Comparison of ENCODE assay signal across 9 cellular contexts in genomic region chr12:127293507-127294310, GRCh38.
DNase-seq lines count a peak whose midpoint lies in the region; ATAC-seq, FAIRE-seq and TF ChIP-seq lines count a peak whose summit lies in the region.
"Had no signal": no experiment of that assay in that cellular context is flagged by ENCODE, and none has a peak within 500 bp of the region (broad histone marks: within the 10 kb centered on the region; RNA-seq: fewer than 3 reads in every experiment).

No MANE protein-coding gene starts in this region.

- no peak overlapping the region for H3K27ac ChIP-seq in A549
- no peak overlapping the region for H3K27ac ChIP-seq in mesendoderm (ENCODE audit: low read depth, low read length)
- H3K27ac ChIP-seq in testis, result no peak overlapping the region

- DNase-seq in A549 (ENCODE audit: low read depth in 1 of 2, low spot score in 1 of 2) (peak; percentile 8 to 57), MV-4-11 (lab: John Stamatoyannopoulos, UW) (peak; percentile 59), mesendoderm (peak; percentile 67), testis (peak; percentile 61)
- DNase-seq in activated CD4-positive, alpha-beta T cell treated with anti-CD3 and anti-CD28 coated beads for 36 hours, result peak; percentile 70
- peak; percentile 32 to 49 (median 34) for DNase-seq in effector memory CD8-positive, alpha-beta T cell
- no peak for DNase-seq in activated CD4-positive, CD25-positive, alpha-beta regulatory T cell (lab: John Stamatoyannopoulos, UW)

- no peaks in the 10 kb centered on the region for H3K36me3 Mint-ChIP-seq in activated CD4-positive, alpha-beta T cell treated with anti-CD3 and anti-CD28 coated beads for 36 hours (ENCODE audit: low read depth)
- no peaks in the 10 kb centered on the region for H3K36me3 Mint-ChIP-seq in effector memory CD8-positive, alpha-beta T cell (ENCODE audit: insufficient read depth)

- H3K4me1 ChIP-seq in A549, result no peaks in the 10 kb centered on the region
- no peaks in the 10 kb centered on the region for H3K4me1 ChIP-seq in mesendoderm (ENCODE audit: control insufficient read depth, low read depth, low read length)
- no peaks in the 10 kb centered on the region for H3K4me1 ChIP-seq in testis

- no peaks in the 10 kb centered on the region for H3K36me3 ChIP-seq in mesendoderm (ENCODE audit: control insufficient read depth, insufficient read depth, low read length)
- no peaks in the 10 kb centered on the region for H3K36me3 ChIP-seq in testis (ENCODE audit: low read depth, missing control alignments)

- H3K9ac ChIP-seq in mesendoderm (ENCODE audit: low read length), result no peak overlapping the region

- no peaks in the 10 kb centered on the region for H3K9me3 Mint-ChIP-seq in activated CD4-positive, alpha-beta T cell treated with anti-CD3 and anti-CD28 coated beads for 36 hours (ENCODE audit: low read depth)
- no peaks in the 10 kb centered on the region for H3K9me3 Mint-ChIP-seq in effector memory CD8-positive, alpha-beta T cell

- H3K4me3 ChIP-seq in A549 (no peak overlapping the region), mesendoderm (ENCODE audit: low read length) (no peak overlapping the region), testis (no peak overlapping the region)

- peaks cover 3% of the 10 kb centered on the region for H3K27me3 Mint-ChIP-seq in activated CD4-positive, alpha-beta T cell treated with anti-CD3 and anti-CD28 coated beads for 36 hours
- peaks cover 0 to 23% of the 10 kb centered on the region in 2 donors for H3K27me3 Mint-ChIP-seq in effector memory CD8-positive, alpha-beta T cell

- CTCF ChIA-PET in A549 (lab: Yijun Ruan, JAX), result interaction anchor here (1.0 to 2.7 kb wide), 10 partner anchors 9 to 191 kb away, joined by 3 to 11 read pairs (median 3); no protein-coding TSS in a partner anchor
- CTCF ChIA-PET in activated CD4-positive, alpha-beta T cell treated with anti-CD3 and anti-CD28 coated beads for 36 hours (lab: Charles Lee), result interaction anchor here (0.8 to 2.7 kb wide), 8 partner anchors 9 to 1223 kb away, joined by 3 to 7 read pairs (median 4); no protein-coding TSS in a partner anchor

- H3K18ac ChIP-seq in mesendoderm (ENCODE audit: low read length), result no peak overlapping the region

- no peak overlapping the region for H2BK120ac ChIP-seq in mesendoderm (ENCODE audit: low read depth, low read length)

- 34% methylated on average over 9 of the region's 13 CpGs for WGBS in A549 (ENCODE audit: missing lambda C conversion rate)
- no CpG with 5 or more reads among the region's 13 CpGs for WGBS in mesendoderm (ENCODE audit: extremely low coverage, insufficient coverage, low lambda C conversion rate)
- WGBS in testis, 2 donors, result 51 to 74% methylated on average over 10 to 13 of the region's 13 CpGs

- no peak overlapping the region for H4K5ac ChIP-seq in mesendoderm (ENCODE audit: low read length)

- no peak overlapping the region for H3K23ac ChIP-seq in mesendoderm (ENCODE audit: low read length)

- ATAC-seq in A549 (peak; percentile 62 to 94; a peak in 4 of 6 replicates), GM18519 (IDR thresholded peaks at IDR 0.05; ENCODE audit: low FRiP score, unreplicated experiment) (peak; percentile 85)
- peak; percentile 81 for ATAC-seq in activated CD4-positive, alpha-beta T cell treated with anti-CD3 and anti-CD28 coated beads for 36 hours
- peak; percentile 59 for ATAC-seq in effector memory CD8-positive, alpha-beta T cell (replicated peaks)

- TF ChIP-seq RAD21 in A549 (conservative IDR thresholded peaks at IDR 0.05 in 1 of 2, IDR thresholded peaks at IDR 0.05 in 1 of 2), result peak; percentile 50 to 79; a peak in 4 of 5 replicates

- H3K56ac ChIP-seq in mesendoderm (ENCODE audit: low read length), result no peak overlapping the region

- no peak for FAIRE-seq in A549 (lab: Jason Lieb, UNC)
- FAIRE-seq: endothelial cell of umbilical vein had no signal

- H4K8ac ChIP-seq in mesendoderm (ENCODE audit: low read depth, low read length), result no peak overlapping the region

- no peak overlapping the region for H2AK5ac ChIP-seq in mesendoderm (ENCODE audit: low read length)

- no peak overlapping the region for H2BK5ac ChIP-seq in mesendoderm (ENCODE audit: low read length)

- no peak overlapping the region for H2BK15ac ChIP-seq in mesendoderm (replicated peaks; ENCODE audit: low read depth)

- H3K79me1 ChIP-seq in mesendoderm (ENCODE audit: low read length), result no peaks in the 10 kb centered on the region

- POLR2A ChIA-PET in A549 (lab: Yijun Ruan, JAX), result no interaction called here
- POLR2A ChIA-PET in activated CD4-positive, alpha-beta T cell treated with anti-CD3 and anti-CD28 coated beads for 36 hours (lab: Charles Lee), result no interaction called here

- H3K4me2 ChIP-seq in A549 (no peak overlapping the region), mesendoderm (ENCODE audit: low read length) (no peak overlapping the region)

- TF ChIP-seq POLR2A in A549 (IDR thresholded peaks at IDR 0.05; ENCODE audit: low read length), result no peak
- TF ChIP-seq POLR2A in testis (IDR thresholded peaks at IDR 0.05), result no peak

- TF ChIP-seq CTCF in A549 (IDR thresholded peaks at IDR 0.05), result peak; percentile 36
- peak in 2 of 3 experiments; percentile 27 to 59 for TF ChIP-seq CTCF in testis (IDR thresholded peaks at IDR 0.05)

- H3K27ac Mint-ChIP-seq in activated CD4-positive, alpha-beta T cell treated with anti-CD3 and anti-CD28 coated beads for 36 hours, result no peak overlapping the region
- no peak overlapping the region for H3K27ac Mint-ChIP-seq in effector memory CD8-positive, alpha-beta T cell

- no peaks in the 10 kb centered on the region for H3K27me3 ChIP-seq in mesendoderm (ENCODE audit: insufficient read depth, low read length, poor library complexity)
- H3K27me3 ChIP-seq in testis, result no peaks in the 10 kb centered on the region

- no peaks in the 10 kb centered on the region for H3K4me1 Mint-ChIP-seq in activated CD4-positive, alpha-beta T cell treated with anti-CD3 and anti-CD28 coated beads for 36 hours
- H3K4me1 Mint-ChIP-seq in effector memory CD8-positive, alpha-beta T cell (ENCODE audit: low read depth in 2 of 2), result peaks cover 0 to 2% of the 10 kb centered on the region in 2 donors

- H3K79me2 ChIP-seq in mesendoderm (ENCODE audit: control insufficient read depth, insufficient read depth, low read length), result no peaks in the 10 kb centered on the region

- no peak overlapping the region for H3K4me3 Mint-ChIP-seq in activated CD4-positive, alpha-beta T cell treated with anti-CD3 and anti-CD28 coated beads for 36 hours
- H3K4me3 Mint-ChIP-seq in effector memory CD8-positive, alpha-beta T cell, result no peak overlapping the region

- intact Hi-C loops in activated CD4-positive, alpha-beta T cell treated with anti-CD3 and anti-CD28 coated beads for 36 hours (cut with DNase I, micrococcal nuclease), result loop anchor here (1.0 kb wide), 1 partner anchor 185 kb away; no protein-coding TSS in a partner anchor
- intact Hi-C loops in testis (cut with DNase I; ENCODE audit: low total_unique reads), result no loop called here

- no peak overlapping the region for H3K4ac ChIP-seq in mesendoderm (ENCODE audit: low read depth, low read length)

- TF ChIP-seq EP300 in A549 (IDR thresholded peaks at IDR 0.05), result no peak

- H3K9me3 ChIP-seq in A549 (no peaks in the 10 kb centered on the region), testis (no peaks in the 10 kb centered on the region)

TF ChIP-seq in A549, 52 proteins besides CTCF, POLR2A, EP300 and RAD21:
- TF ChIP-seq HOXB5 (CRISPR knock-in tag; IDR thresholded peaks at IDR 0.05) (no peak), NPAS2 (CRISPR knock-in tag; IDR thresholded peaks at IDR 0.05; ENCODE audit: borderline replicate concordance) (no peak), ZC3H11A (IDR thresholded peaks at IDR 0.05) (no peak), ZNF302 (CRISPR knock-in tag; IDR thresholded peaks at IDR 0.05) (no peak), PBX3 (IDR thresholded peaks at IDR 0.05) (no peak), SMC3 (IDR thresholded peaks at IDR 0.05) (peak; percentile 40; the same call in 2 of the 3 replicates), KDM1A (IDR thresholded peaks at IDR 0.05; ENCODE audit: low read depth) (no peak)
TF ChIP-seq in A549: peak in this region for 1.

Comparison
In these comparisons a context has a peak if more than half of its experiments do, and no peak if none do; other contexts are left out.
1. DNase-seq: peak in A549 (2 of 2), MV-4-11 (single experiment), activated CD4-positive, alpha-beta T cell treated with anti-CD3 and anti-CD28 coated beads for 36 hours (single experiment), effector memory CD8-positive, alpha-beta T cell (3 of 3), mesendoderm (single experiment) and testis (single experiment); none in activated CD4-positive, CD25-positive, alpha-beta regulatory T cell (0 of 4).
2. Peak in every context shown above with its lines, with median percentiles within 50 percentile points of each other: ATAC-seq.